ENCODE assay signal across 21 cellular contexts in the genomic region with DNA sequence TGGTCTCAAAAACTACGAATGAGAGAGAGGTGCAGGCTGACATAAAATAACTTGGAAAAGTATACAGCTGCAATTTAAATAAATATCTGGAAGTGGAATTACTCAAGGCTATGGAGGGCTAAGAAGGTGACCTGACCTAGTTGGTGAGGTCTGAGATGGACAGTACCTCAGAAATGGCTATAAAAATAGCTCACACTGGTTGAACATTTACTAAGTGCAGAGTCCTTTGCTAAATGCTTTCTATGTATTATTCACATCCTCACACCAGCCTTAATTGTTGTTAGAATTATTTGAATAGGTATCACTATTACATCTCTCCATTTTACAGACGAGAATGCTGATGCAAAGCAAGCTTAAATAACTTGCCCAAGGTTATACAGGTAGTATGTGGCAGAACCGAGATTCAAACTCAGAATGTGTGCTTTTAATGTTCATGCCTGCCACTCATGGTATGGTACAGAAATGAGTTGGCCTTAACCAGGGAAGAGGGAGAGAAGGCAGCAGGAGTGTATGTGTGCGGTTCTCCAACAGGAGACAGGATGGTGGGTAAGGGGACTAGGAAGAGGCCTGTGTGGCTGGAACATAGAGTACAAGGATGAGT. TPM values are rescaled to one million over a fixed set of nuclear protein-coding genes. Genes with fewer than 3 reads are reported as not detected.
DNase-seq lines count a peak whose midpoint lies in the region; ATAC-seq, FAIRE-seq and TF ChIP-seq lines count a peak whose summit lies in the region.
"Had no signal": no experiment of that assay in that cellular context is flagged by ENCODE, and none has a peak within 500 bp of the region (broad histone marks: within the 10 kb centered on the region; RNA-seq: fewer than 3 reads in every experiment).

No MANE protein-coding gene starts in this region.

- TF ChIP-seq CTCF in GM12878 (IDR thresholded peaks at IDR 0.05 in 2 of 3, conservative IDR thresholded peaks at IDR 0.05 in 1 of 3; ENCODE audit: control insufficient read depth in 2 of 3, extremely low read depth in 1 of 3, insufficient read depth in 1 of 3, low read depth in 3 of 3, low read length in 3 of 3), result no peak
- no peak for TF ChIP-seq CTCF in neural crest cell (conservative IDR thresholded peaks at IDR 0.05)

- H3K36me3 Mint-ChIP-seq in activated CD4-positive, alpha-beta T cell treated with anti-CD3 and anti-CD28 coated beads, Interleukin-2, amount 10 ng/mL, durations not matched to agents 24 days and 14 days (ENCODE audit: low read depth), result peaks cover 4% of the 10 kb centered on the region
- H3K36me3 Mint-ChIP-seq in neural crest cell (ENCODE audit: low read depth), result peaks cover 6% of the 10 kb centered on the region

- POLR2A ChIA-PET in GM12878 (lab: Charles Lee), result no interaction called here

- no peak overlapping the region for H3K9ac ChIP-seq in GM12878 (ENCODE audit: control insufficient read depth, insufficient read depth, low read length)

- no TSS peak for BruUV-seq in GM12878 (replicated peaks; lab: Mats Ljungman, UMichigan)

- H3K9me3 Mint-ChIP-seq in activated CD4-positive, alpha-beta T cell treated with anti-CD3 and anti-CD28 coated beads, Interleukin-2, amount 10 ng/mL, durations not matched to agents 24 days and 14 days, result no peaks in the 10 kb centered on the region
- no peaks in the 10 kb centered on the region for H3K9me3 Mint-ChIP-seq in neural crest cell

- H3K4me2 ChIP-seq in GM12878 (ENCODE audit: control insufficient read depth, insufficient read depth), result no peak overlapping the region

- H3K79me2 ChIP-seq in GM12878 (ENCODE audit: control insufficient read depth, insufficient read depth, low read length), result no peaks in the 10 kb centered on the region

- H3K27ac Mint-ChIP-seq in activated CD4-positive, alpha-beta T cell treated with anti-CD3 and anti-CD28 coated beads, Interleukin-2, amount 10 ng/mL, durations not matched to agents 24 days and 14 days, result peak overlapping the region; percentile 48
- H3K27ac Mint-ChIP-seq in neural crest cell (ENCODE audit: unreplicated experiment), result peak overlapping the region; percentile 37

- ATAC-seq in GM19463 (IDR thresholded peaks at IDR 0.05; ENCODE audit: unreplicated experiment), result peak; percentile 48
- ATAC-seq in GM12878, result peak; percentile 46

- CTCF ChIA-PET in GM12878 (lab: Yijun Ruan, JAX), result interaction anchor here (0.6 to 11.1 kb wide), 19 partner anchors 9 to 655 kb away, joined by 3 to 188 read pairs (median 9); a partner anchor contains a TSS

- no peak overlapping the region for H3K27ac ChIP-seq in GM12878 (ENCODE audit: control insufficient read depth, insufficient read depth)
- H3K27ac ChIP-seq: cardiac muscle cell, prostate gland, skin epidermis had no signal

- TF ChIP-seq EP300 in GM12878 (IDR thresholded peaks at IDR 0.05; ENCODE audit: borderline replicate concordance in 1 of 2, control insufficient read depth in 1 of 2, low read depth in 2 of 2, low read length in 2 of 2), result no peak

- in situ Hi-C loops in GM12878 (cut with MboI), result loop anchor here (5.0 to 25.0 kb wide), 2 partner anchors 293 to 643 kb away; no protein-coding TSS in a partner anchor

- H3K4me3 ChIP-seq in GM12878, result no peak overlapping the region
- H3K4me3 ChIP-seq: cardiac muscle cell, prostate gland, skin epidermis had no signal

- no peak for TF ChIP-seq POLR2A in GM12878 (IDR thresholded peaks at IDR 0.05; ENCODE audit: low read depth, low read length)

- H3K9me3 ChIP-seq in GM12878 (replicated peaks; ENCODE audit: control insufficient read depth, insufficient read depth, low read length), result no peaks in the 10 kb centered on the region
- H3K9me3 ChIP-seq: prostate gland had no signal

- intact Hi-C loops in activated CD4-positive, alpha-beta T cell treated with anti-CD3 and anti-CD28 coated beads, Interleukin-2, amount 10 ng/mL, durations not matched to agents 24 days and 14 days (cut with micrococcal nuclease), result loop anchor here (1.0 to 5.0 kb wide), 3 partner anchors 30 to 373 kb away; no protein-coding TSS in a partner anchor
- intact Hi-C loops in GM12878 (cut with micrococcal nuclease; ENCODE audit: unreplicated experiment), result no loop called here

- H4K20me1 ChIP-seq in GM12878 (ENCODE audit: control insufficient read depth, insufficient read depth), result no peaks in the 10 kb centered on the region

- FAIRE-seq in GM12878 (lab: Jason Lieb, UNC), result no peak
- FAIRE-seq: A204.1, urothelium cell line had no signal

- H3K4me1 ChIP-seq in GM12878 (ENCODE audit: control insufficient read depth, insufficient read depth, low read length), result no peaks in the 10 kb centered on the region
- H3K4me1 ChIP-seq: prostate gland had no signal

- SMC1A ChIA-PET in GM12878 (lab: Charles Lee; ENCODE audit: uncharacterized antibody, unreplicated experiment), result interaction anchor here (0.6 to 7.2 kb wide), 6 partner anchors 13 to 414 kb away, joined by 3 to 108 read pairs (median 14); no protein-coding TSS in a partner anchor

- no peak overlapping the region for H3K4me3 Mint-ChIP-seq in activated CD4-positive, alpha-beta T cell treated with anti-CD3 and anti-CD28 coated beads, Interleukin-2, amount 10 ng/mL, durations not matched to agents 24 days and 14 days
- no peak overlapping the region for H3K4me3 Mint-ChIP-seq in neural crest cell

- H3K27me3 Mint-ChIP-seq in activated CD4-positive, alpha-beta T cell treated with anti-CD3 and anti-CD28 coated beads, Interleukin-2, amount 10 ng/mL, durations not matched to agents 24 days and 14 days, result no peaks in the 10 kb centered on the region
- H3K27me3 Mint-ChIP-seq in neural crest cell (ENCODE audit: low read depth), result no peaks in the 10 kb centered on the region

- TF ChIP-seq RAD21 in GM12878 (IDR thresholded peaks at IDR 0.05; ENCODE audit: insufficient read depth, low read depth, low read length), result no peak

- DNase-seq in activated CD4-positive, alpha-beta T cell treated with anti-CD3 and anti-CD28 coated beads, Interleukin-2, amount 10 ng/mL, durations not matched to agents 24 days and 14 days, result no peak
- DNase-seq in activated CD4-positive, alpha-beta T cell treated with anti-CD3 and anti-CD28 coated beads, Interleukin-2, amount 50 U/mL, for 4 hours, result no peak
- no peak for DNase-seq in GM12878 (ENCODE audit: low read depth, low spot score)
- DNase-seq in neural crest cell (ENCODE audit: low read depth, low spot score), result no peak
- no peak for DNase-seq in NCI-H345 treated with DMSO at 0.1 percent for 48 hours (lab: John Stamatoyannopoulos, UW; ENCODE audit: unreplicated experiment)
- no peak for DNase-seq in DMS79 treated with DMSO at 0.1 percent for 48 hours (lab: John Stamatoyannopoulos, UW)
- no peak for DNase-seq in SHP77 (lab: John Stamatoyannopoulos, UW)
- DNase-seq: activated T-cell treated with anti-CD3 and anti-CD28 coated beads, Interleukin-2, amount 50 U/mL, for 48 hours; dermis blood vessel endothelial cell; DMS 273 treated with DMSO at 0.1 percent for 48 hours; foreskin keratinocyte; GOT3; kidney glomerular epithelial cell; NCI-H524; stimulated activated CD4-positive, alpha-beta T cell treated with anti-CD3 and anti-CD28 coated beads, Interleukin-4, amount 100 ng/mL, for 24 hours had no signal

- WGBS in GM12878 (ENCODE audit: insufficient coverage, insufficient replicate concordance, low lambda C conversion rate, missing lambda C conversion rate), result 0% methylated on average over 4 of the region's 4 CpGs

- no peaks in the 10 kb centered on the region for H3K36me3 ChIP-seq in GM12878 (ENCODE audit: control insufficient read depth in 2 of 2, insufficient read depth in 2 of 2, low read length in 1 of 2)
- H3K36me3 ChIP-seq: cardiac muscle cell, prostate gland had no signal

- no peak overlapping the region for H2AFZ ChIP-seq in GM12878 (ENCODE audit: control insufficient read depth, low read depth, low read length)

- RAD21 ChIA-PET in GM12878 (lab: Charles Lee; ENCODE audit: unreplicated experiment), result interaction anchor here (1.6 to 5.0 kb wide), 4 partner anchors 11 to 293 kb away, joined by 3 to 93 read pairs (median 12); no protein-coding TSS in a partner anchor

- H3K4me1 Mint-ChIP-seq in activated CD4-positive, alpha-beta T cell treated with anti-CD3 and anti-CD28 coated beads, Interleukin-2, amount 10 ng/mL, durations not matched to agents 24 days and 14 days, result peaks cover 10% of the 10 kb centered on the region
- peaks cover 25% of the 10 kb centered on the region for H3K4me1 Mint-ChIP-seq in neural crest cell

- H3K27me3 ChIP-seq in GM12878 (replicated peaks in 1 of 2; ENCODE audit: control insufficient read depth in 2 of 2, insufficient read depth in 2 of 2, low read length in 1 of 2), result peaks cover 0 to 4% of the 10 kb centered on the region in 2 experiments; a peak in 2 of 4 replicates
- H3K27me3 ChIP-seq: cardiac muscle cell, foreskin keratinocyte had no signal

RNA-seq across cellular contexts. Expression of a gene that starts 37.4 kb away (rescaled TPM):
- 37.3 and 37.4 TPM in 2 replicates for total RNA-seq in activated CD4-positive, alpha-beta T cell treated with anti-CD3 and anti-CD28 coated beads, Interleukin-2, amount 10 ng/mL, durations not matched to agents 24 days and 14 days
- 10.5 and 11.2 TPM in 2 replicates for total RNA-seq in GM12878 (2013; cell fraction: nucleolus; rRNA removed)
- total RNA-seq in GM12878 (2014; rRNA removed) (39.5 and 43.2 TPM in 2 replicates), GM12878 (2014; rRNA removed; fragmentation: Illumina TruSeq; extraction: Trizol) (39.8 and 44.3 TPM in 2 replicates), GM12878 (2021) (28.9 and 30.6 TPM in 2 replicates), neural crest cell (33.4 and 36.6 TPM in 2 replicates)
- 28.9 TPM for polyA plus RNA-seq in GM12878 (2011; ENCODE audit: low read depth)
- polyA plus RNA-seq in GM12878 (2011; rRNA removed) (29.7 and 36.8 TPM in 2 replicates), GM12878 (2014; fragmentation: Illumina TruSeq; extraction: Trizol) (38.7 and 40.9 TPM in 2 replicates), GM12878 (2014; fragmentation: Nextera tagmentation; extraction: Ambion mirVana) (10 to 100 TPM; 18.3 to 22.0 TPM), GM12878 (2014; rRNA removed) (34.6 and 36.2 TPM in 2 replicates), GM12878 (2016; fragmentation: Nextera tagmentation; extraction: Ambion mirVana) (10 to 100 TPM; 39.9 to 42.6 TPM)
- polyA plus RNA-seq in GM12878 (2011; cell fraction: cytosol; rRNA removed), result 25.2 and 28.7 TPM in 2 replicates
- polyA plus RNA-seq in GM12878 (2011; cell fraction: nucleus; rRNA removed), result 8.0 and 12.3 TPM in 2 replicates
- 23.1 and 30.3 TPM in 2 replicates for polyA plus RNA-seq in GM12878 (2012)
- polyA minus RNA-seq in GM12878 (2011; rRNA and poly(A)+ RNA removed), result 6.9 and 9.1 TPM in 2 replicates
- 7.7 and 13.1 TPM in 2 replicates for polyA minus RNA-seq in GM12878 (2011; cell fraction: cytosol; rRNA and poly(A)+ RNA removed)
- 5.2 and 7.7 TPM in 2 replicates for polyA minus RNA-seq in GM12878 (2011; cell fraction: nucleus; rRNA and poly(A)+ RNA removed)

RNA-seq across cellular contexts. Expression of a gene that starts 44.4 kb away (rescaled TPM):
- total RNA-seq in activated CD4-positive, alpha-beta T cell treated with anti-CD3 and anti-CD28 coated beads, Interleukin-2, amount 10 ng/mL, durations not matched to agents 24 days and 14 days, result 23.2 and 23.9 TPM in 2 replicates
- 0.52 TPM in 1 of 2 replicates, not detected in the other for total RNA-seq in GM12878 (2013; cell fraction: nucleolus; rRNA removed)
- total RNA-seq in GM12878 (2014; rRNA removed) (0.22 and 0.40 TPM in 2 replicates), GM12878 (2014; rRNA removed; fragmentation: Illumina TruSeq; extraction: Trizol) (0.22 and 0.32 TPM in 2 replicates), GM12878 (2021) (0.92 and 1.0 TPM in 2 replicates), neural crest cell (34.0 and 36.0 TPM in 2 replicates)
- polyA plus RNA-seq in GM12878 (2011; ENCODE audit: low read depth), result 0.41 TPM
- polyA plus RNA-seq in GM12878 (2011; rRNA removed) (0.10 and 0.18 TPM in 2 replicates), GM12878 (2014; fragmentation: Illumina TruSeq; extraction: Trizol) (0.62 and 1.5 TPM in 2 replicates), GM12878 (2014; fragmentation: Nextera tagmentation; extraction: Ambion mirVana) (under 1 TPM; 0.24 to 0.39 TPM), GM12878 (2014; rRNA removed) (0.26 and 0.30 TPM in 2 replicates), GM12878 (2016; fragmentation: Nextera tagmentation; extraction: Ambion mirVana) (1 to 10 TPM; 1.3 to 1.7 TPM)
- polyA plus RNA-seq in GM12878 (2011; cell fraction: cytosol; rRNA removed), result 0.10 and 0.16 TPM in 2 replicates
- polyA plus RNA-seq in GM12878 (2011; cell fraction: nucleus; rRNA removed), result 0.25 and 0.43 TPM in 2 replicates
- polyA plus RNA-seq in GM12878 (2012), result 0.26 and 0.60 TPM in 2 replicates
- polyA minus RNA-seq in GM12878 (2011; rRNA and poly(A)+ RNA removed), result 0.15 TPM in 1 of 2 replicates, not detected in the other
- polyA minus RNA-seq in GM12878 (2011; cell fraction: cytosol; rRNA and poly(A)+ RNA removed), result not detected in 2 replicates
- polyA minus RNA-seq in GM12878 (2011; cell fraction: nucleus; rRNA and poly(A)+ RNA removed), result under 0.01 TPM in 1 of 2 replicates, not detected in the other

RNA-seq across cellular contexts. Expression of a gene that starts 49.5 kb away (rescaled TPM):
- 25.3 and 27.8 TPM in 2 replicates for total RNA-seq in activated CD4-positive, alpha-beta T cell treated with anti-CD3 and anti-CD28 coated beads, Interleukin-2, amount 10 ng/mL, durations not matched to agents 24 days and 14 days
- 74.7 and 94.2 TPM in 2 replicates for total RNA-seq in GM12878 (2013; cell fraction: nucleolus; rRNA removed)
- total RNA-seq in GM12878 (2014; rRNA removed) (16.7 and 17.0 TPM in 2 replicates), GM12878 (2014; rRNA removed; fragmentation: Illumina TruSeq; extraction: Trizol) (13.2 and 14.3 TPM in 2 replicates), GM12878 (2021) (10.5 and 10.9 TPM in 2 replicates), neural crest cell (41.1 and 43.3 TPM in 2 replicates)
- polyA plus RNA-seq in GM12878 (2011; ENCODE audit: low read depth), result 23.3 TPM
- polyA plus RNA-seq in GM12878 (2011; rRNA removed) (28.1 and 36.3 TPM in 2 replicates), GM12878 (2014; fragmentation: Illumina TruSeq; extraction: Trizol) (11.9 and 14.3 TPM in 2 replicates), GM12878 (2014; fragmentation: Nextera tagmentation; extraction: Ambion mirVana) (1 to 10 TPM; 2.9 to 4.6 TPM), GM12878 (2014; rRNA removed) (9.8 and 11.1 TPM in 2 replicates), GM12878 (2016; fragmentation: Nextera tagmentation; extraction: Ambion mirVana) (10 to 100 TPM; 20.3 to 22.0 TPM)
- 19.1 and 23.9 TPM in 2 replicates for polyA plus RNA-seq in GM12878 (2011; cell fraction: cytosol; rRNA removed)
- 37.0 and 38.2 TPM in 2 replicates for polyA plus RNA-seq in GM12878 (2011; cell fraction: nucleus; rRNA removed)
- polyA plus RNA-seq in GM12878 (2012), result 31.3 and 31.7 TPM in 2 replicates
- polyA minus RNA-seq in GM12878 (2011; rRNA and poly(A)+ RNA removed), result 91.4 and 121 TPM in 2 replicates
- polyA minus RNA-seq in GM12878 (2011; cell fraction: cytosol; rRNA and poly(A)+ RNA removed), result 10.2 and 11.4 TPM in 2 replicates
- 36.8 and 53.6 TPM in 2 replicates for polyA minus RNA-seq in GM12878 (2011; cell fraction: nucleus; rRNA and poly(A)+ RNA removed)

Comparison
In these comparisons a context has a peak if more than half of its experiments do, and no peak if none do; other contexts are left out.
1. RNA of a gene that starts 44.4 kb away (total RNA-seq): 34.0 to 36.0 TPM in neural crest cell and 23.2 to 23.9 TPM in activated CD4-positive, alpha-beta T cell treated with anti-CD3 and anti-CD28 coated beads, Interleukin-2, amount 10 ng/mL, durations not matched to agents 24 days and 14 days; 0.22 to 1.0 TPM in GM12878; every median in the first group is over 10 times any median in the second.